In the genomic region with DNA sequence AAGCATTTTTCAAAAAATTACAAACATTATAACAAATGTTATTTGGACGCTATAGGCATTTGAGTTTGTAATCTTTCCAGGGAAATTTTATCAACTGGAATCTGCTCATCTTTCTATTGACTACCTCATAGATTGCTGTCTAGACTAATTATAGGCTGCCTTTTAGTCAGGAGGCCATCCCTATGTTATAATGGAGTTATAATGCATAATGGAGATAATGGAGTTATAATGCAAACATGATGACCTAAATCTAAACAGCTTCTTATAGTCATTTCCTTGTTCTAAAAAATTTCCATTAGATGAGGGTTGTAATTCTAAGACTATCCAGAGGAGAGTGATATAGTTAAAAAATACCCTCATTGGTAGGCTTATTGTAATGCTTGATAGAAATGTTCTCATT, we compare ENCODE assay signal across 23 cellular contexts.
A peak's percentile ranks its signal among the peaks of the same experiment; 100 is the strongest.
DNase-seq lines count a peak whose midpoint lies in the region; ATAC-seq, FAIRE-seq and TF ChIP-seq lines count a peak whose summit lies in the region.
"Had no signal": no experiment of that assay in that cellular context is flagged by ENCODE, and none has a peak within 500 bp of the region (broad histone marks: within the 10 kb centered on the region; RNA-seq: fewer than 3 reads in every experiment).

No MANE protein-coding gene starts in this region.

- no peak overlapping the region for H3K4me2 ChIP-seq in SK-N-SH
- H3K4me2 ChIP-seq: BLaER1 had no signal

- CTCF ChIA-PET in SK-N-SH (lab: Yijun Ruan, JAX), result interaction anchor here (0.8 kb wide), 1 partner anchor 52 kb away, joined by 4 read pairs; no protein-coding TSS in a partner anchor

- ATAC-seq in HG03469 (IDR thresholded peaks at IDR 0.05; ENCODE audit: unreplicated experiment), result no peak
- ATAC-seq: CD8-positive, alpha-beta T cell had no signal

- in situ Hi-C loops in KBM-7 (cut with MboI; ENCODE audit: low pct_unique_long_range_greater_than_20kb, low sequenced_read_pairs), result no loop called here

- no peak overlapping the region for H3K4me3 ChIP-seq in SK-N-SH (ENCODE audit: low read depth in 2 of 2, low read length in 1 of 2)
- H3K4me3 ChIP-seq: BLaER1, HAP-1 had no signal

- H3K9ac ChIP-seq in SK-N-SH, result no peak overlapping the region
- H3K9ac ChIP-seq: BLaER1 had no signal

- whole genome bisulfite sequencing in SK-N-SH (ENCODE audit: low lambda C conversion rate), result 10% methylated on average over 1 of the region's 1 CpG

- peak in 1 of 2 experiments; percentile 50; a peak in 2 of 4 replicates for TF ChIP-seq EP300 in SK-N-SH (IDR thresholded peaks at IDR 0.05; ENCODE audit: borderline replicate concordance in 1 of 2, low read depth in 1 of 2, low read length in 1 of 2)

- no peak for TF ChIP-seq RAD21 in SK-N-SH (IDR thresholded peaks at IDR 0.05; ENCODE audit: low read length)

- no peak for DNase-seq in D721Med (ENCODE audit: insufficient read length, low spot score)
- peak; percentile 20 for DNase-seq in NCI-H146 treated with DMSO at 0.1 percent for 48 hours (lab: John Stamatoyannopoulos, UW; ENCODE audit: unreplicated experiment)
- DNase-seq in NCI-H748 treated with DMSO at 0.1 percent for 48 hours (lab: John Stamatoyannopoulos, UW), result peak; percentile 34
- peak; percentile 32 for DNase-seq in SK-N-SH
- DNase-seq in KBM-7, result no peak
- DNase-seq in medulla oblongata (ENCODE audit: extremely low spot score), result no peak
- DNase-seq in dermis blood vessel endothelial cell, result no peak
- DNase-seq: Caco-2; CD4-positive, CD25-positive, alpha-beta regulatory T cell; CD8-positive, alpha-beta T cell; DMS 273 treated with DMSO at 0.1 percent for 48 hours; DMS79; EL; GDM1; GOT3; HFFc6 had no signal

- H4K20me1 ChIP-seq in SK-N-SH (ENCODE audit: insufficient read depth), result no peaks in the 10 kb centered on the region
- H4K20me1 ChIP-seq: BLaER1 had no signal

- H3K9me2 ChIP-seq in SK-N-SH, result no peaks in the 10 kb centered on the region

- no peaks in the 10 kb centered on the region for H3K9me3 ChIP-seq in SK-N-SH
- H3K9me3 ChIP-seq: BLaER1, Caco-2, HAP-1 had no signal

- no peaks in the 10 kb centered on the region for H3K79me2 ChIP-seq in SK-N-SH (ENCODE audit: insufficient read depth)

- no peak for TF ChIP-seq CTCF in D721Med (IDR thresholded peaks at IDR 0.05; ENCODE audit: insufficient read depth, missing control alignments)
- TF ChIP-seq CTCF in SK-N-SH (IDR thresholded peaks at IDR 0.05), result no peak

- H3K4me1 ChIP-seq in SK-N-SH (ENCODE audit: control insufficient read depth in 1 of 2, insufficient read depth in 2 of 2, low read depth in 1 of 2, low read length in 1 of 2), result peaks cover 0 to 4% of the 10 kb centered on the region in 2 experiments; a peak in 2 of 4 replicates
- H3K4me1 ChIP-seq: Caco-2, HAP-1 had no signal

- no peaks in the 10 kb centered on the region for H3K27me3 ChIP-seq in SK-N-SH (ENCODE audit: insufficient read depth)
- H3K27me3 ChIP-seq: BLaER1 had no signal

- FAIRE-seq in D721Med (lab: Jason Lieb, UNC), result peak; percentile 11
- FAIRE-seq: GM12891, GM18507, H54 had no signal

- POLR2A ChIA-PET in SK-N-SH (lab: Yijun Ruan, JAX), result no interaction called here

- no peak overlapping the region for H2AFZ ChIP-seq in SK-N-SH (ENCODE audit: low read depth)

- no peaks in the 10 kb centered on the region for H3K36me3 ChIP-seq in SK-N-SH (replicated peaks in 1 of 2; ENCODE audit: control insufficient read depth in 1 of 2, insufficient read depth in 2 of 2, low read length in 1 of 2)
- H3K36me3 ChIP-seq: BLaER1, HAP-1 had no signal

- H3K27ac ChIP-seq in SK-N-SH (ENCODE audit: low read depth in 2 of 2, low read length in 1 of 2), result no peak overlapping the region; a peak in 1 of 4 replicates
- H3K27ac ChIP-seq: BLaER1, C4-2B had no signal

- H3F3A ChIP-seq in SK-N-SH (replicated peaks; ENCODE audit: insufficient read depth), result no peaks in the 10 kb centered on the region

TF ChIP-seq in SK-N-SH, 30 proteins besides CTCF, POLR2A, EP300 and RAD21:
- TF ChIP-seq MXI1 (IDR thresholded peaks at IDR 0.05; ENCODE audit: low read depth, low read length), result no peak
- peak; percentile 19 for TF ChIP-seq CHD2 (IDR thresholded peaks at IDR 0.05; ENCODE audit: low read length, partially characterized antibody)

Comparison
In these comparisons a context has a peak if more than half of its experiments do, and no peak if none do; other contexts are left out.
1. DNase-seq: peak in NCI-H146 treated with DMSO at 0.1 percent for 48 hours (single experiment), NCI-H748 treated with DMSO at 0.1 percent for 48 hours (single experiment) and SK-N-SH (single experiment); none in D721Med (single experiment), KBM-7 (single experiment), medulla oblongata (single experiment) and dermis blood vessel endothelial cell (single experiment).